ENCODE assay signal across 8 cellular contexts in genomic region chr14:106044949-106045596, GRCh38.
DNase-seq lines count a peak whose midpoint lies in the region; ATAC-seq, FAIRE-seq and TF ChIP-seq lines count a peak whose summit lies in the region.

No MANE protein-coding gene starts in this region.

- no peaks in the 10 kb centered on the region for H3K4me1 ChIP-seq in trophoblast cell (ENCODE audit: control insufficient read depth in 1 of 2, insufficient read depth in 2 of 2, low read length in 2 of 2)
- H3K4me1 ChIP-seq in neuronal stem cell (ENCODE audit: control insufficient read depth in 2 of 2, insufficient read depth in 1 of 2, low read depth in 1 of 2, low read length in 2 of 2), result no peaks in the 10 kb centered on the region

- H3K36me3 ChIP-seq in trophoblast cell (ENCODE audit: control insufficient read depth in 1 of 2, insufficient read depth in 2 of 2, low read length in 2 of 2) (no peaks in the 10 kb centered on the region), neuronal stem cell (replicated peaks in 1 of 2; ENCODE audit: control insufficient read depth in 2 of 2, insufficient read depth in 2 of 2, low read length in 2 of 2) (no peaks in the 10 kb centered on the region)

- no peak overlapping the region for H3K23ac ChIP-seq in trophoblast cell (ENCODE audit: low read length)
- no peak overlapping the region for H3K23ac ChIP-seq in neuronal stem cell (ENCODE audit: low read depth, low read length, poor library complexity)

- H2AFZ ChIP-seq in trophoblast cell (ENCODE audit: insufficient read depth, low read length, poor library complexity) (no peak overlapping the region), neuronal stem cell (ENCODE audit: low read length) (no peak overlapping the region)

- H4K8ac ChIP-seq in trophoblast cell (ENCODE audit: low read depth, low read length), result no peak overlapping the region
- no peak overlapping the region for H4K8ac ChIP-seq in neuronal stem cell (ENCODE audit: low read depth, low read length)

- H3K4me2 ChIP-seq in trophoblast cell (ENCODE audit: low read length) (no peak overlapping the region), neuronal stem cell (ENCODE audit: insufficient read depth, low read length, poor library complexity, severe bottlenecking) (no peak overlapping the region)

- no CpG with 5 or more reads among the region's 9 CpGs for WGBS in trophoblast cell (ENCODE audit: extremely low coverage, insufficient coverage, insufficient read length)
- no CpG with 5 or more reads among the region's 9 CpGs for WGBS in neuronal stem cell (ENCODE audit: extremely low coverage in 2 of 2, insufficient read length in 2 of 2, insufficient replicate concordance in 1 of 2), 2 donors

- no peaks in the 10 kb centered on the region for H3K9me3 Mint-ChIP-seq in activated naive CD8-positive, alpha-beta T cell treated with anti-CD3 and anti-CD28 coated beads, Interleukin-2, amount 10 ng/mL, durations not matched to agents 7 days and 5 days

- H2BK15ac ChIP-seq in neuronal stem cell (ENCODE audit: low read length), result no peak overlapping the region

- POLR2A ChIA-PET in activated naive CD8-positive, alpha-beta T cell treated with anti-CD3 and anti-CD28 coated beads, Interleukin-2, amount 10 ng/mL, durations not matched to agents 7 days and 5 days (lab: Charles Lee), result no interaction called here

- H3K4me1 Mint-ChIP-seq in activated naive CD8-positive, alpha-beta T cell treated with anti-CD3 and anti-CD28 coated beads, Interleukin-2, amount 10 ng/mL, durations not matched to agents 7 days and 5 days, result no peaks in the 10 kb centered on the region

- H3K9me3 ChIP-seq in trophoblast cell (ENCODE audit: insufficient read depth, low read depth, low read length) (peaks cover 18% of the 10 kb centered on the region), neuronal stem cell (replicated peaks in 1 of 2; ENCODE audit: control insufficient read depth in 2 of 2, insufficient read depth in 1 of 2, low read depth in 1 of 2, low read length in 2 of 2) (peaks cover 0 to 21% of the 10 kb centered on the region in 2 donors)

- peak; percentile 36 for TF ChIP-seq CTCF in D721Med (IDR thresholded peaks at IDR 0.05; ENCODE audit: insufficient read depth, missing control alignments)

- no peak for DNase-seq in D721Med (ENCODE audit: insufficient read length, low spot score)
- peak; percentile 73 for DNase-seq in T follicular helper cell (ENCODE audit: low read depth)
- peak; percentile 85 for DNase-seq in activated naive CD8-positive, alpha-beta T cell treated with anti-CD3 and anti-CD28 coated beads, Interleukin-2, amount 10 ng/mL, durations not matched to agents 7 days and 5 days
- peak; percentile 24 to 30 for DNase-seq in trophoblast cell
- no peak for DNase-seq in inferior parietal cortex (ENCODE audit: extremely low spot score)
- DNase-seq in NCI-H2081 (lab: John Stamatoyannopoulos, UW), result no peak
- DNase-seq in neuronal stem cell (ENCODE audit: low spot score), result no peak

- H3K79me1 ChIP-seq in trophoblast cell (ENCODE audit: low read length), result no peaks in the 10 kb centered on the region
- no peaks in the 10 kb centered on the region for H3K79me1 ChIP-seq in neuronal stem cell (ENCODE audit: low read depth, low read length)

- H2BK5ac ChIP-seq in trophoblast cell (ENCODE audit: low read depth, low read length, poor library complexity) (no peak overlapping the region), neuronal stem cell (ENCODE audit: low read length) (no peak overlapping the region)

- ATAC-seq in HG03097 (IDR thresholded peaks at IDR 0.05; ENCODE audit: low FRiP score, unreplicated experiment), result peak; percentile 59
- peak; percentile 100 for ATAC-seq in activated naive CD8-positive, alpha-beta T cell treated with anti-CD3 and anti-CD28 coated beads, Interleukin-2, amount 10 ng/mL, durations not matched to agents 7 days and 5 days (ENCODE audit: low read depth)

- no peak overlapping the region for H3K27ac Mint-ChIP-seq in activated naive CD8-positive, alpha-beta T cell treated with anti-CD3 and anti-CD28 coated beads, Interleukin-2, amount 10 ng/mL, durations not matched to agents 7 days and 5 days

- H3K27me3 ChIP-seq in trophoblast cell (ENCODE audit: insufficient read depth, low read length) (no peaks in the 10 kb centered on the region), neuronal stem cell (ENCODE audit: control insufficient read depth in 3 of 3, insufficient read depth in 3 of 3, low read depth in 1 of 3, low read length in 3 of 3) (no peaks in the 10 kb centered on the region)

- H3K4ac ChIP-seq in trophoblast cell (ENCODE audit: low read depth, low read length), result no peak overlapping the region
- H3K4ac ChIP-seq in neuronal stem cell (ENCODE audit: low read length), result no peak overlapping the region

- no peak for FAIRE-seq in D721Med (lab: Jason Lieb, UNC)

- H2BK12ac ChIP-seq in trophoblast cell (ENCODE audit: low read length) (no peak overlapping the region), neuronal stem cell (ENCODE audit: low read length) (no peak overlapping the region)

- no peak overlapping the region for H3K4me3 ChIP-seq in trophoblast cell (ENCODE audit: low read depth, low read length)
- no peak overlapping the region for H3K4me3 ChIP-seq in neuronal stem cell (ENCODE audit: low read length in 2 of 2)

- H3K9ac ChIP-seq in trophoblast cell (ENCODE audit: low read length) (peak overlapping the region; percentile 34), neuronal stem cell (ENCODE audit: low read depth, low read length, poor library complexity) (no peak overlapping the region)

- no peak overlapping the region for H3K4me3 Mint-ChIP-seq in activated naive CD8-positive, alpha-beta T cell treated with anti-CD3 and anti-CD28 coated beads, Interleukin-2, amount 10 ng/mL, durations not matched to agents 7 days and 5 days

- no peak overlapping the region for H2BK120ac ChIP-seq in trophoblast cell (ENCODE audit: insufficient read depth, low read length, poor library complexity)
- no peak overlapping the region for H2BK120ac ChIP-seq in neuronal stem cell (ENCODE audit: low read depth, low read length)

- H3K18ac ChIP-seq in trophoblast cell (ENCODE audit: low read length) (no peak overlapping the region), neuronal stem cell (ENCODE audit: low read length) (no peak overlapping the region)

- no peaks in the 10 kb centered on the region for H3K79me2 ChIP-seq in trophoblast cell (ENCODE audit: control insufficient read depth, insufficient read depth, low read length, poor library complexity)

- H2AK5ac ChIP-seq in trophoblast cell (ENCODE audit: low read length), result no peak overlapping the region
- no peak overlapping the region for H2AK5ac ChIP-seq in neuronal stem cell (ENCODE audit: low read depth, low read length)

- no peaks in the 10 kb centered on the region for H3K36me3 Mint-ChIP-seq in activated naive CD8-positive, alpha-beta T cell treated with anti-CD3 and anti-CD28 coated beads, Interleukin-2, amount 10 ng/mL, durations not matched to agents 7 days and 5 days

- H3K27ac ChIP-seq in trophoblast cell (ENCODE audit: low read depth, low read length), result no peak overlapping the region
- H3K27ac ChIP-seq in neuronal stem cell (replicated peaks; ENCODE audit: low read length), result no peak overlapping the region

- no peak overlapping the region for H3K14ac ChIP-seq in trophoblast cell (ENCODE audit: low read length)
- H3K14ac ChIP-seq in neuronal stem cell (ENCODE audit: low read length), result no peak overlapping the region

- H4K91ac ChIP-seq in trophoblast cell (ENCODE audit: low read depth, low read length) (no peak overlapping the region), neuronal stem cell (ENCODE audit: low read depth, low read length, poor library complexity) (no peak overlapping the region)

- H4K12ac ChIP-seq in trophoblast cell (ENCODE audit: low read depth, low read length), result no peak overlapping the region

- peaks cover 41% of the 10 kb centered on the region for H3K27me3 Mint-ChIP-seq in activated naive CD8-positive, alpha-beta T cell treated with anti-CD3 and anti-CD28 coated beads, Interleukin-2, amount 10 ng/mL, durations not matched to agents 7 days and 5 days

Comparison
In these comparisons a context has a peak if more than half of its experiments do, and no peak if none do; other contexts are left out.
1. DNase-seq: peak in T follicular helper cell (single experiment), activated naive CD8-positive, alpha-beta T cell treated with anti-CD3 and anti-CD28 coated beads, Interleukin-2, amount 10 ng/mL, durations not matched to agents 7 days and 5 days (single experiment) and trophoblast cell (2 of 2); none in D721Med (single experiment), inferior parietal cortex (single experiment), NCI-H2081 (0 of 2) and neuronal stem cell (single experiment).